ENCODE assay signal across 20 cellular contexts in genomic region chr7:2296830-2297229, GRCh38. TPM values are rescaled to one million over a fixed set of nuclear protein-coding genes. Genes with fewer than 3 reads are reported as not detected.
DNase-seq lines count a peak whose midpoint lies in the region; ATAC-seq, FAIRE-seq and TF ChIP-seq lines count a peak whose summit lies in the region.
"Had no signal": no experiment of that assay in that cellular context is flagged by ENCODE, and none has a peak within 500 bp of the region (broad histone marks: within the 10 kb centered on the region; RNA-seq: fewer than 3 reads in every experiment).

No MANE protein-coding gene starts in this region.

- H3K4me1 Mint-ChIP-seq in naive B cell, result peaks cover 48 to 82% (median 69%) of the 10 kb centered on the region in 3 donors

- TF ChIP-seq CTCF in GM12865 (IDR thresholded peaks at IDR 0.05; ENCODE audit: insufficient read depth, low read depth, low read length, missing control alignments), result no peak
- TF ChIP-seq CTCF in ascending aorta (IDR thresholded peaks at IDR 0.05), result no peak

- H3K4me3 Mint-ChIP-seq in naive B cell, result peak overlapping the region; percentile 18 to 78 (median 56)
- H3K4me3 Mint-ChIP-seq: CD4-positive, CD25-positive, alpha-beta regulatory T cell; CD8-positive, alpha-beta memory T cell; H9 had no signal

- H3K27me3 Mint-ChIP-seq in naive B cell, result no peaks in the 10 kb centered on the region
- H3K27me3 Mint-ChIP-seq: CD4-positive, CD25-positive, alpha-beta regulatory T cell; CD8-positive, alpha-beta memory T cell had no signal

- peaks cover 0 to 3% of the 10 kb centered on the region in 2 donors for H3K36me3 Mint-ChIP-seq in naive B cell
- H3K36me3 Mint-ChIP-seq: CD8-positive, alpha-beta memory T cell had no signal

- H3K27me3 ChIP-seq in ascending aorta, result no peaks in the 10 kb centered on the region
- H3K27me3 ChIP-seq: BE2C had no signal

- H3K36me3 ChIP-seq in ascending aorta, result no peaks in the 10 kb centered on the region
- H3K36me3 ChIP-seq: BE2C had no signal

- no peak for FAIRE-seq in urothelium cell line (lab: Jason Lieb, UNC)
- FAIRE-seq: G401.6, HepG2 had no signal

- no peaks in the 10 kb centered on the region for H3K4me1 ChIP-seq in ascending aorta
- H3K4me1 ChIP-seq: BE2C had no signal

- peak overlapping the region; percentile 82 to 98 (median 93) for H3K27ac Mint-ChIP-seq in naive B cell
- H3K27ac Mint-ChIP-seq: CD4-positive, CD25-positive, alpha-beta regulatory T cell had no signal

- no peak overlapping the region for H3K4me3 ChIP-seq in GM12865 (ENCODE audit: low read depth, low read length)
- no peak overlapping the region for H3K4me3 ChIP-seq in ascending aorta

- ATAC-seq in naive B cell (ENCODE audit: low read depth in 2 of 2) (peak; percentile 38 to 53), HG03432 (IDR thresholded peaks at IDR 0.05; ENCODE audit: unreplicated experiment) (no peak)
- ATAC-seq: HepG2 had no signal

- H3K9me3 ChIP-seq in ascending aorta, result no peaks in the 10 kb centered on the region
- H3K9me3 ChIP-seq: BE2C had no signal

- no peak overlapping the region for H3K27ac ChIP-seq in ascending aorta

- H3K9me3 Mint-ChIP-seq in naive B cell, result peaks cover 0 to 6% (median 3%) of the 10 kb centered on the region in 7 donors
- H3K9me3 Mint-ChIP-seq: CD4-positive, CD25-positive, alpha-beta regulatory T cell; CD8-positive, alpha-beta memory T cell had no signal

- DNase-seq in GM12865 (ENCODE audit: low read depth) (peak; percentile 47), NAMALWA (ENCODE audit: low spot score) (peak; percentile 58), naive B cell (peak; percentile 44), urothelium cell line (ENCODE audit: low spot score) (no peak), mesenteric fat pad (ENCODE audit: low spot score) (no peak), ascending aorta (ENCODE audit: low spot score in 2 of 2) (no peak)
- DNase-seq: BE2C; C1 segment of cervical spinal cord; CD4-positive, CD25-positive, alpha-beta regulatory T cell; CD8-positive, alpha-beta memory T cell; COR-L47; DMS 273 treated with DMSO at 0.1 percent for 48 hours; DMS53; DND-41; GOT3; H9; KG1 had no signal

- intact Hi-C loops in ascending aorta (cut with DNase I), result no loop called here

RNA-seq across cellular contexts. Expression of gene SNX8, which starts 17.4 kb away (rescaled TPM):
- 100 to 1,000 TPM in 3 of 6 donors, 10 to 100 TPM in 3; 74.2 to 107 (median 96.2) TPM for polyA plus RNA-seq in naive B cell (ENCODE audit: low read depth in 6 of 6)
- total RNA-seq in mesenteric fat pad, result 69.0 TPM
- total RNA-seq in ascending aorta, result 12.2 TPM

RNA-seq across cellular contexts. Expression of gene NUDT1, which starts 54.8 kb away (rescaled TPM):
- 10 to 100 TPM; 50.8 to 78.8 (median 59.4) TPM for polyA plus RNA-seq in naive B cell (ENCODE audit: low read depth in 6 of 6)
- total RNA-seq in mesenteric fat pad, result 16.3 TPM
- 9.0 TPM for total RNA-seq in ascending aorta

RNA-seq across cellular contexts. Expression of gene MRM2, which starts 54.8 kb away (rescaled TPM):
- polyA plus RNA-seq in naive B cell (ENCODE audit: low read depth in 6 of 6), result 10 to 100 TPM; 29.2 to 64.2 (median 46.1) TPM
- total RNA-seq in mesenteric fat pad (19.7 TPM), ascending aorta (6.7 TPM)

RNA-seq across cellular contexts. Expression of gene EIF3B, which starts 57.8 kb away (rescaled TPM):
- polyA plus RNA-seq in naive B cell (ENCODE audit: low read depth in 6 of 6), result 100 to 1,000 TPM in 3 of 6 donors, 10 to 100 TPM in 3; 69.6 to 123 (median 94.4) TPM
- total RNA-seq in mesenteric fat pad (150 TPM), ascending aorta (84.9 TPM)

Comparison
In these comparisons a context has a peak if more than half of its experiments do, and no peak if none do; other contexts are left out.
1. DNase-seq: peak in GM12865 (single experiment), NAMALWA (single experiment) and naive B cell (single experiment); none in urothelium cell line (single experiment), mesenteric fat pad (single experiment) and ascending aorta (0 of 2).